In the genomic region with DNA sequence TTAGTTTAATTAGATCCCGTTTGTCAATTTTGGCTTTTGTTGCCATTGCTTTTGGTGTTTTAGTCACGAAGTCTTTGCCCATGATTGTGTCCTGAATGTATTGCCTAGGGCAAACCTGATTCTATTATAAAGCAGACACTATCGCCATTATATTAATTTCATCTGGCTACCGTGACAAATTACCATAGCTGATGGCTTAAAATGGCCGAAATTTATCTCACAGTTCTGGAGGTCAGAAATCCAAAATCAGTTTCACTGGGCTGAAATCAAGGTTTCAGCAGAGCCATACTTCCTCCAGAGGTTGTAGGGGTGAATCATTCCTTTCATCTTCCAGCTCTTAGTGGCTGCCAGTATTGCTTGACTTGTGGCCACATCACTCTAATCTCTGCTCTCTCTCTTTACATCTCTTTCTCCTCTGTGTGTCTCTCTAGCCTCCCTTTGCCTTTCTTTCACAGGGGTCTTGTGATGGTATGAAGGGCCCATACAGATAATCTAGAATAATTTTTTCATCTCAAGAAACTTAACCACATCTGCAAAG, we compare ENCODE assay signal across 22 cellular contexts. TPM values are rescaled to one million over a fixed set of nuclear protein-coding genes. Genes with fewer than 3 reads are reported as not detected.
"Had no signal": no experiment of that assay in that cellular context is flagged by ENCODE, and none has a peak within 500 bp of the region (broad histone marks: within the 10 kb centered on the region; RNA-seq: fewer than 3 reads in every experiment).

No MANE protein-coding gene starts in this region.

- DNase-seq: KBM-7; MM.1S; NCI-H1092 treated with DMSO at 0.1 percent for 48 hours; NCI-H1436; NCI-H187; NCI-H2029; NCI-H2081 treated with DMSO at 0.1 percent for 48 hours; NCI-H2171; NCI-H226; NCI-H446; NCI-H510A; NCI-H524 treated with DMSO at 0.1 percent for 48 hours; NCI-H69; NCI-H774; NK-92 treated with Interleukin-12 subunit alpha and Interleukin-12 subunit beta, amount 100 ng/mL, for 24 hours; PC-3; SHP77 treated with DMSO at 0.1 percent for 48 hours had no signal

- H3K9me3 ChIP-seq: SJSA1 had no signal

- H3K36me3 ChIP-seq: SJSA1 had no signal

- H3K4me3 ChIP-seq: SJSA1, SK-N-MC had no signal

- H3K27me3 ChIP-seq: SJSA1 had no signal

- H3K4me1 ChIP-seq: SJSA1 had no signal

- ATAC-seq: Panc1, PC-3, Right ventricle myocardium inferior had no signal

- H3K27ac ChIP-seq: SJSA1, SK-N-MC had no signal

RNA-seq across cellular contexts. Expression of a gene that starts 31.7 kb away (rescaled TPM):
- total RNA-seq: OCI-LY7 had no signal
